In genomic region chr1:248905949-248906740, GRCh38 we compare ENCODE assay signal across 8 cellular contexts. TPM values are rescaled to one million over a fixed set of nuclear protein-coding genes. Genes with fewer than 3 reads are reported as not detected.
DNase-seq lines count a peak whose midpoint lies in the region; ATAC-seq and TF ChIP-seq lines count a peak whose summit lies in the region.

A gene with protein sequence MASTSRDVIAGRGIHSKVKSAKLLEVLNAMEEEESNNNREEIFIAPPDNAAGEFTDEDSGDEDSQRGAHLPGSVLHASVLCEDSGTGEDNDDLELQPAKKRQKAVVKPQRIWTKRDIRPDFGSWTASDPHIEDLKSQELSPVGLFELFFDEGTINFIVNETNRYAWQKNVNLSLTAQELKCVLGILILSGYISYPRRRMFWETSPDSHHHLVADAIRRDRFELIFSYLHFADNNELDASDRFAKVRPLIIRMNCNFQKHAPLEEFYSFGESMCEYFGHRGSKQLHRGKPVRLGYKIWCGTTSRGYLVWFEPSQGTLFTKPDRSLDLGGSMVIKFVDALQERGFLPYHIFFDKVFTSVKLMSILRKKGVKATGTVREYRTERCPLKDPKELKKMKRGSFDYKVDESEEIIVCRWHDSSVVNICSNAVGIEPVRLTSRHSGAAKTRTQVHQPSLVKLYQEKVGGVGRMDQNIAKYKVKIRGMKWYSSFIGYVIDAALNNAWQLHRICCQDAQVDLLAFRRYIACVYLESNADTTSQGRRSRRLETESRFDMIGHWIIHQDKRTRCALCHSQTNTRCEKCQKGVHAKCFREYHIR (plus strand): TSS chr1:248906235. CDS start chr1:248913863, 7,628 bp downstream.

- no peaks in the 10 kb centered on the region for H3K9me3 ChIP-seq in CD8-positive, alpha-beta T cell (ENCODE audit: low read length)

- H3K27ac Mint-ChIP-seq in CD8-positive, alpha-beta T cell = peak within 1 kb of the TSS; percentile 99
- peak within 1 kb of the TSS; percentile 96 for H3K27ac Mint-ChIP-seq in activated CD8-positive, alpha-beta T cell treated with anti-CD3 and anti-CD28 coated beads for 36 hours
- H3K27ac Mint-ChIP-seq in memory B cell = peak within 1 kb of the TSS; percentile 90

- H3K4me3 ChIP-seq in CD8-positive, alpha-beta T cell (ENCODE audit: low read depth, low read length) = peak within 1 kb of the TSS; percentile 96

- peak; percentile 59 for TF ChIP-seq CTCF in CD8-positive, alpha-beta T cell (IDR thresholded peaks at IDR 0.05)
- peak; percentile 67 for TF ChIP-seq CTCF in activated CD8-positive, alpha-beta T cell treated with anti-CD3 and anti-CD28 coated beads for 36 hours (IDR thresholded peaks at IDR 0.05)

- POLR2A ChIA-PET in CD8-positive, alpha-beta T cell (lab: Charles Lee) = interaction anchor here (0.7 to 2.0 kb wide), 6 partner anchors 10 to 80 kb away, joined by 3 to 11 read pairs (median 4); partner anchors contain the start of gene ZNF692
- POLR2A ChIA-PET in activated CD8-positive, alpha-beta T cell treated with anti-CD3 and anti-CD28 coated beads for 36 hours (lab: Charles Lee) = interaction anchor here (1.0 kb wide), 3 partner anchors 8 to 67 kb away, joined by 3 read pairs; no protein-coding TSS in a partner anchor

- no peaks in the 10 kb centered on the region for H3K27me3 ChIP-seq in CD8-positive, alpha-beta T cell (ENCODE audit: insufficient read depth, low read length)

- H3K4me3 Mint-ChIP-seq in CD8-positive, alpha-beta T cell = peak within 1 kb of the TSS; percentile 98
- peak within 1 kb of the TSS; percentile 91 for H3K4me3 Mint-ChIP-seq in activated CD8-positive, alpha-beta T cell treated with anti-CD3 and anti-CD28 coated beads for 36 hours
- H3K4me3 Mint-ChIP-seq in memory B cell = peak within 1 kb of the TSS; percentile 98

- no peaks in the 10 kb centered on the region for H3K36me3 ChIP-seq in CD8-positive, alpha-beta T cell (ENCODE audit: insufficient read depth, low read length)

- no peaks in the 10 kb centered on the region for H3K9me3 Mint-ChIP-seq in CD8-positive, alpha-beta T cell
- no peaks in the 10 kb centered on the region for H3K9me3 Mint-ChIP-seq in activated CD8-positive, alpha-beta T cell treated with anti-CD3 and anti-CD28 coated beads for 36 hours
- no peaks in the 10 kb centered on the region for H3K9me3 Mint-ChIP-seq in memory B cell

- peak; percentile 90 to 99 (median 95) for DNase-seq in CD8-positive, alpha-beta T cell
- peak; percentile 97 for DNase-seq in NCI-H82 (lab: John Stamatoyannopoulos, UW)
- peak; percentile 97 for DNase-seq in activated CD8-positive, alpha-beta T cell treated with anti-CD3 and anti-CD28 coated beads for 36 hours
- peak; percentile 89 for DNase-seq in effector CD4-positive, alpha-beta T cell
- peak; percentile 95 to 97 for DNase-seq in memory B cell (ENCODE audit: low spot score in 2 of 2)
- peak; percentile 94 for DNase-seq in stimulated activated CD8-positive, alpha-beta memory T cell treated with anti-CD3 and anti-CD28 coated beads, Interleukin-12 subunit alpha, Interleukin-12 subunit beta, amount 100 ng/mL, for 1 hour (ENCODE audit: low read depth)

- no peaks in the 10 kb centered on the region for H3K27me3 Mint-ChIP-seq in CD8-positive, alpha-beta T cell (ENCODE audit: low read depth)
- H3K27me3 Mint-ChIP-seq in activated CD8-positive, alpha-beta T cell treated with anti-CD3 and anti-CD28 coated beads for 36 hours = no peaks in the 10 kb centered on the region
- no peaks in the 10 kb centered on the region for H3K27me3 Mint-ChIP-seq in memory B cell

- H3K4me1 ChIP-seq in CD8-positive, alpha-beta T cell (ENCODE audit: insufficient read depth, low read length) = peaks cover 18% of the 10 kb centered on the region

- peaks cover 17% of the 10 kb centered on the region for H3K36me3 Mint-ChIP-seq in CD8-positive, alpha-beta T cell
- H3K36me3 Mint-ChIP-seq in activated CD8-positive, alpha-beta T cell treated with anti-CD3 and anti-CD28 coated beads for 36 hours (ENCODE audit: low read depth) = no peaks in the 10 kb centered on the region
- H3K36me3 Mint-ChIP-seq in memory B cell = peaks cover 10% of the 10 kb centered on the region

- H3K4me1 Mint-ChIP-seq in CD8-positive, alpha-beta T cell (ENCODE audit: low read depth) = peaks cover 41% of the 10 kb centered on the region
- H3K4me1 Mint-ChIP-seq in activated CD8-positive, alpha-beta T cell treated with anti-CD3 and anti-CD28 coated beads for 36 hours (ENCODE audit: low read depth) = peaks cover 26% of the 10 kb centered on the region
- H3K4me1 Mint-ChIP-seq in memory B cell = peaks cover 31% of the 10 kb centered on the region

- H3K27ac ChIP-seq in CD8-positive, alpha-beta T cell (ENCODE audit: low read depth, low read length) = peak within 1 kb of the TSS; percentile 85

- CTCF ChIA-PET in CD8-positive, alpha-beta T cell (lab: Charles Lee) = interaction anchor here (0.7 kb wide), 1 partner anchor 51 kb away, joined by 3 read pairs; no protein-coding TSS in a partner anchor
- CTCF ChIA-PET in activated CD8-positive, alpha-beta T cell treated with anti-CD3 and anti-CD28 coated beads for 36 hours (lab: Charles Lee) = interaction anchor here (0.9 to 1.6 kb wide), 2 partner anchors 20 to 46 kb away, joined by 4 to 6 read pairs; no protein-coding TSS in a partner anchor

- intact Hi-C loops in CD8-positive, alpha-beta T cell (cut with DNase I, micrococcal nuclease) = loop anchor here (1.0 kb wide), 6 partner anchors 18 to 80 kb away; partner anchors contain the start of genes ZNF672 (in 2 of the 2) and ZNF692 (in 2 of the 2)
- intact Hi-C loops in activated CD8-positive, alpha-beta T cell treated with anti-CD3 and anti-CD28 coated beads for 36 hours (cut with micrococcal nuclease) = no loop called here

- ATAC-seq in CD8-positive, alpha-beta T cell = peak; percentile 86
- ATAC-seq in GM19438 (IDR thresholded peaks at IDR 0.05; ENCODE audit: low read depth, unreplicated experiment) (peak; percentile 91), HG03571 (IDR thresholded peaks at IDR 0.05; ENCODE audit: unreplicated experiment) (peak; percentile 94), memory B cell (ENCODE audit: low read depth) (peak; percentile 78)
- ATAC-seq in activated CD8-positive, alpha-beta T cell treated with anti-CD3 and anti-CD28 coated beads for 36 hours = peak; percentile 85

RNA-seq across cellular contexts. Expression of the gene that starts here (rescaled TPM):
- 1 to 10 TPM in 1 of 2 experiments, under 1 TPM in 1; 0.90 to 1.9 TPM for total RNA-seq in CD8-positive, alpha-beta T cell
- 1 to 10 TPM; 3.2 to 3.4 TPM for total RNA-seq in activated CD8-positive, alpha-beta T cell treated with anti-CD3 and anti-CD28 coated beads for 36 hours

Comparison
In these comparisons a context has a peak if more than half of its experiments do, and no peak if none do; other contexts are left out.
1. Peak in every context shown above with its lines: DNase-seq, ATAC-seq, H3K4me3 ChIP-seq and H3K27ac ChIP-seq.